In the genomic region with DNA sequence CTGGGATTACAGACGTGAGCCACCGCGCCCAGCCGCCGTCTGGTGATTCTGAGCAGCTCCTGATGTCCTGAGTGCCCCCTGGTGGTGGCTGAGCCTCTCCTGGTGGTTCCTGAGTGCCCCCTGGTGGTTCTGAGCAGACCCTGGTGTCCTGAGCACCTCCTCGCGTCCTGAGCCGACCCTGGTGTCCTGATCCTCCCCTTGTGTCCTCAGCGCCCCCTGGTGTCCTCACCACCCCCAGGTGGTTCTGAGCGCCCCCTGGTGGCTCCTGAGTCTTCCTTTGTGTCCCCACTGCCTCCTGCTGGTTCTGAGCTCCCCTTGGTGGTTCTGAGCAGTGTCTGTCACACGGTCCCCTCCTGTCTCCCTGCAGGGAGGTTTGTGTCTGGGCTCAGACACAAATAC, we compare ENCODE assay signal across 1 cellular context.
TF ChIP-seq lines count a peak whose summit lies in the region.

No MANE protein-coding gene starts in this region.

TF ChIP-seq in HepG2, 621 proteins besides CTCF, POLR2A, EP300 and RAD21 (continued from another document):
- TF ChIP-seq, protein P1, sequence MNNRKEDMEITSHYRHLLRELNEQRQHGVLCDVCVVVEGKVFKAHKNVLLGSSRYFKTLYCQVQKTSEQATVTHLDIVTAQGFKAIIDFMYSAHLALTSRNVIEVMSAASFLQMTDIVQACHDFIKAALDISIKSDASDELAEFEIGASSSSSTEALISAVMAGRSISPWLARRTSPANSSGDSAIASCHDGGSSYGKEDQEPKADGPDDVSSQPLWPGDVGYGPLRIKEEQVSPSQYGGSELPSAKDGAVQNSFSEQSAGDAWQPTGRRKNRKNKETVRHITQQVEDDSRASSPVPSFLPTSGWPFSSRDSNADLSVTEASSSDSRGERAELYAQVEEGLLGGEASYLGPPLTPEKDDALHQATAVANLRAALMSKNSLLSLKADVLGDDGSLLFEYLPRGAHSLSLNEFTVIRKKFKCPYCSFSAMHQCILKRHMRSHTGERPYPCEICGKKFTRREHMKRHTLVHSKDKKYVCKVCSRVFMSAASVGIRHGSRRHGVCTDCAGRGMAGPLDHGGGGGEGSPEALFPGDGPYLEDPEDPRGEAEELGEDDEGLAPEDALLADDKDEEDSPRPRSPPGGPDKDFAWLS (CRISPR knock-in tag; IDR thresholded peaks at IDR 0.05; ENCODE audit: borderline replicate concordance) = no peak
- TF ChIP-seq SETDB1 (CRISPR knock-in tag; IDR thresholded peaks at IDR 0.05; ENCODE audit: borderline replicate concordance) (peak; percentile 98), SALL1 (CRISPR knock-in tag; IDR thresholded peaks at IDR 0.05) (no peak), LRRFIP1 (CRISPR knock-in tag; conservative IDR thresholded peaks at IDR 0.05) (no peak), ZBTB33 (CRISPR knock-in tag; IDR thresholded peaks at IDR 0.05) (peak; percentile 81; the same call in 1 of the 2 replicates), DNMT1 (CRISPR knock-in tag; IDR thresholded peaks at IDR 0.05) (no peak), MYC (CRISPR knock-in tag; IDR thresholded peaks at IDR 0.05; ENCODE audit: borderline replicate concordance) (no peak), ZKSCAN8 (CRISPR knock-in tag; IDR thresholded peaks at IDR 0.05; ENCODE audit: borderline replicate concordance) (no peak), ZNF557 (CRISPR knock-in tag; IDR thresholded peaks at IDR 0.05) (no peak)
- TF ChIP-seq, protein P2, sequence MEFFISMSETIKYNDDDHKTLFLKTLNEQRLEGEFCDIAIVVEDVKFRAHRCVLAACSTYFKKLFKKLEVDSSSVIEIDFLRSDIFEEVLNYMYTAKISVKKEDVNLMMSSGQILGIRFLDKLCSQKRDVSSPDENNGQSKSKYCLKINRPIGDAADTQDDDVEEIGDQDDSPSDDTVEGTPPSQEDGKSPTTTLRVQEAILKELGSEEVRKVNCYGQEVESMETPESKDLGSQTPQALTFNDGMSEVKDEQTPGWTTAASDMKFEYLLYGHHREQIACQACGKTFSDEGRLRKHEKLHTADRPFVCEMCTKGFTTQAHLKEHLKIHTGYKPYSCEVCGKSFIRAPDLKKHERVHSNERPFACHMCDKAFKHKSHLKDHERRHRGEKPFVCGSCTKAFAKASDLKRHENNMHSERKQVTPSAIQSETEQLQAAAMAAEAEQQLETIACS (CRISPR knock-in tag; IDR thresholded peaks at IDR 0.05) = no peak
